1 cellular context compared by ENCODE assay signal in the genomic region with DNA sequence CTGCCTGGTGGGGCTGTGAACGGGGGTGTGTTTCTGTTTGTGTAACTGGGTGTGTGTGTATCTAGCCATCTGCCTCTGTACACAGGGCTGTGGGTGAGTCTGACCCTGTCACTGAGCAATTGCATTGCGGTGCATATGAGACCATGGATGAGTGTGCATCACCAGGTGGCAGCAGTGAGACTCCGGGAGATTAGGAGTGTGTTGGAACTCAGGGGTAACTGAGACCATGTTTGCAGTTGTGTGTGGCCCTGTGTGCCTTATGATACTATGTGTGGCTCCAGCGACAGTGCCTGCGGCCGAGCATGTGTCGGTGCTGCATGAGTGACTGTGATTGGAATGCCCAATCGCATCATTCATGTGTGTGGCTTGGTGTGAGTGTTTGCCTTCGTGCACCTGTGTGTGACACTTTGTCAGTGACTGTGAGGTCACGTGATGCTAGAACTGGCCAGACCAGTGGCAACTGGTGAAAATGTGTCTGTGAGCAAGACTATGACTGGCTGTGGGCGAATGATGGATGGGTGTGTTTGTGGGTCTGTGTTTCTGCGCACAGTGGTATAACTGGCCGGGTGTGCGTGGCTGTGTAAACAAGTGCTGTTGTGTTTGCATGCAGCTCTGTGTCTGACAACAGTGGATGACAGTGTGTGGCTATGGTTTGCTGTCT.
TF ChIP-seq lines count a peak whose summit lies in the region.

No MANE protein-coding gene starts in this region.

TF ChIP-seq in HepG2, 621 proteins besides CTCF, POLR2A, EP300 and RAD21 (continued from another document and continues in another):
- TF ChIP-seq, protein P1, sequence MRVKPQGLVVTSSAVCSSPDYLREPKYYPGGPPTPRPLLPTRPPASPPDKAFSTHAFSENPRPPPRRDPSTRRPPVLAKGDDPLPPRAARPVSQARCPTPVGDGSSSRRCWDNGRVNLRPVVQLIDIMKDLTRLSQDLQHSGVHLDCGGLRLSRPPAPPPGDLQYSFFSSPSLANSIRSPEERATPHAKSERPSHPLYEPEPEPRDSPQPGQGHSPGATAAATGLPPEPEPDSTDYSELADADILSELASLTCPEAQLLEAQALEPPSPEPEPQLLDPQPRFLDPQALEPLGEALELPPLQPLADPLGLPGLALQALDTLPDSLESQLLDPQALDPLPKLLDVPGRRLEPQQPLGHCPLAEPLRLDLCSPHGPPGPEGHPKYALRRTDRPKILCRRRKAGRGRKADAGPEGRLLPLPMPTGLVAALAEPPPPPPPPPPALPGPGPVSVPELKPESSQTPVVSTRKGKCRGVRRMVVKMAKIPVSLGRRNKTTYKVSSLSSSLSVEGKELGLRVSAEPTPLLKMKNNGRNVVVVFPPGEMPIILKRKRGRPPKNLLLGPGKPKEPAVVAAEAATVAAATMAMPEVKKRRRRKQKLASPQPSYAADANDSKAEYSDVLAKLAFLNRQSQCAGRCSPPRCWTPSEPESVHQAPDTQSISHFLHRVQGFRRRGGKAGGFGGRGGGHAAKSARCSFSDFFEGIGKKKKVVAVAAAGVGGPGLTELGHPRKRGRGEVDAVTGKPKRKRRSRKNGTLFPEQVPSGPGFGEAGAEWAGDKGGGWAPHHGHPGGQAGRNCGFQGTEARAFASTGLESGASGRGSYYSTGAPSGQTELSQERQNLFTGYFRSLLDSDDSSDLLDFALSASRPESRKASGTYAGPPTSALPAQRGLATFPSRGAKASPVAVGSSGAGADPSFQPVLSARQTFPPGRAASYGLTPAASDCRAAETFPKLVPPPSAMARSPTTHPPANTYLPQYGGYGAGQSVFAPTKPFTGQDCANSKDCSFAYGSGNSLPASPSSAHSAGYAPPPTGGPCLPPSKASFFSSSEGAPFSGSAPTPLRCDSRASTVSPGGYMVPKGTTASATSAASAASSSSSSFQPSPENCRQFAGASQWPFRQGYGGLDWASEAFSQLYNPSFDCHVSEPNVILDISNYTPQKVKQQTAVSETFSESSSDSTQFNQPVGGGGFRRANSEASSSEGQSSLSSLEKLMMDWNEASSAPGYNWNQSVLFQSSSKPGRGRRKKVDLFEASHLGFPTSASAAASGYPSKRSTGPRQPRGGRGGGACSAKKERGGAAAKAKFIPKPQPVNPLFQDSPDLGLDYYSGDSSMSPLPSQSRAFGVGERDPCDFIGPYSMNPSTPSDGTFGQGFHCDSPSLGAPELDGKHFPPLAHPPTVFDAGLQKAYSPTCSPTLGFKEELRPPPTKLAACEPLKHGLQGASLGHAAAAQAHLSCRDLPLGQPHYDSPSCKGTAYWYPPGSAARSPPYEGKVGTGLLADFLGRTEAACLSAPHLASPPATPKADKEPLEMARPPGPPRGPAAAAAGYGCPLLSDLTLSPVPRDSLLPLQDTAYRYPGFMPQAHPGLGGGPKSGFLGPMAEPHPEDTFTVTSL (CRISPR knock-in tag; IDR thresholded peaks at IDR 0.05; ENCODE audit: borderline replicate concordance) = no peak; the same call in 1 of the 2 replicates
- no peak for TF ChIP-seq JARID2 (CRISPR knock-in tag; IDR thresholded peaks at IDR 0.05; ENCODE audit: insufficient replicate concordance)
- TF ChIP-seq RORA (CRISPR knock-in tag; IDR thresholded peaks at IDR 0.05) = no peak
- no peak for TF ChIP-seq PRPF4 (IDR thresholded peaks at IDR 0.05; ENCODE audit: low read depth, low read length, poor library complexity, severe bottlenecking)
- TF ChIP-seq NFKBIZ (CRISPR knock-in tag; IDR thresholded peaks at IDR 0.05) = peak; percentile 80; the same call in 1 of the 2 replicates
- no peak for TF ChIP-seq NCOA1 (CRISPR knock-in tag; IDR thresholded peaks at IDR 0.05)
- peak; percentile 32 to 46; a peak in 2 of 4 replicates for TF ChIP-seq KLF16 (CRISPR knock-in tag; IDR thresholded peaks at IDR 0.05)
- 0 out of 2 replicates have a peak, but pooled peaks have one; percentile 42 for TF ChIP-seq ZNF598 (CRISPR knock-in tag; IDR thresholded peaks at IDR 0.05; ENCODE audit: borderline replicate concordance)
- peak; percentile 69 for TF ChIP-seq HOXD1 (CRISPR knock-in tag; IDR thresholded peaks at IDR 0.05)
- TF ChIP-seq FOXA3 (CRISPR knock-in tag; IDR thresholded peaks at IDR 0.05) = peak; percentile 85
- no peak for TF ChIP-seq ZNF790 (CRISPR knock-in tag; IDR thresholded peaks at IDR 0.05; ENCODE audit: borderline replicate concordance)
- TF ChIP-seq, protein P2, sequence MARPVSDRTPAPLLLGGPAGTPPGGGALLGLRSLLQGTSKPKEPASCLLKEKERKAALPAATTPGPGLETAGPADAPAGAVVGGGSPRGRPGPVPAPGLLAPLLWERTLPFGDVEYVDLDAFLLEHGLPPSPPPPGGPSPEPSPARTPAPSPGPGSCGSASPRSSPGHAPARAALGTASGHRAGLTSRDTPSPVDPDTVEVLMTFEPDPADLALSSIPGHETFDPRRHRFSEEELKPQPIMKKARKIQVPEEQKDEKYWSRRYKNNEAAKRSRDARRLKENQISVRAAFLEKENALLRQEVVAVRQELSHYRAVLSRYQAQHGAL (CRISPR knock-in tag; IDR thresholded peaks at IDR 0.05; ENCODE audit: not compliant biosample characterization) = no peak
- TF ChIP-seq ZIK1 (CRISPR knock-in tag; IDR thresholded peaks at IDR 0.05; ENCODE audit: borderline replicate concordance, low read depth) = no peak
- TF ChIP-seq HOXA7 (CRISPR knock-in tag; IDR thresholded peaks at IDR 0.05) = no peak
- TF ChIP-seq ZSCAN31 (CRISPR knock-in tag; IDR thresholded peaks at IDR 0.05; ENCODE audit: low read depth) = no peak
- TF ChIP-seq ZNF879 (CRISPR knock-in tag; IDR thresholded peaks at IDR 0.05) = no peak
- no peak for TF ChIP-seq PHF20 (CRISPR knock-in tag; IDR thresholded peaks at IDR 0.05)
- no peak for TF ChIP-seq ZNF850 (CRISPR knock-in tag; conservative IDR thresholded peaks at IDR 0.05)
- TF ChIP-seq FOXK2 (IDR thresholded peaks at IDR 0.05) = peak; percentile 77
- TF ChIP-seq SP5 (CRISPR knock-in tag; IDR thresholded peaks at IDR 0.05; ENCODE audit: borderline replicate concordance, low read depth) = no peak; the same call in 1 of the 2 replicates
- peak; percentile 69 for TF ChIP-seq BHLHE40 (IDR thresholded peaks at IDR 0.05; ENCODE audit: low read length)
- TF ChIP-seq ZNF891 (CRISPR knock-in tag; IDR thresholded peaks at IDR 0.05) = 0 out of 2 replicates have a peak, but pooled peaks have one; percentile 0
- TF ChIP-seq, protein P3, sequence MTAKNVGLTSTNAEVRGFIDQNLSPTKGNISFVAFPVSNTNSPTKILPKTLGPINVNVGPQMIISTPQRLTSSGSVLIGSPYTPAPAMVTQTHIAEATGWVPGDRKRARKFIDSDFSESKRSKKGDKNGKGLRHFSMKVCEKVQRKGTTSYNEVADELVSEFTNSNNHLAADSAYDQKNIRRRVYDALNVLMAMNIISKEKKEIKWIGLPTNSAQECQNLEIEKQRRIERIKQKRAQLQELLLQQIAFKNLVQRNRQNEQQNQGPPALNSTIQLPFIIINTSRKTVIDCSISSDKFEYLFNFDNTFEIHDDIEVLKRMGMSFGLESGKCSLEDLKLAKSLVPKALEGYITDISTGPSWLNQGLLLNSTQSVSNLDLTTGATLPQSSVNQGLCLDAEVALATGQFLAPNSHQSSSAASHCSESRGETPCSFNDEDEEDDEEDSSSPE (CRISPR knock-in tag; IDR thresholded peaks at IDR 0.05) = peak; percentile 39; the same call in 1 of the 2 replicates
- no peak for TF ChIP-seq STAT5B (CRISPR knock-in tag; IDR thresholded peaks at IDR 0.05)
- TF ChIP-seq, protein P4, sequence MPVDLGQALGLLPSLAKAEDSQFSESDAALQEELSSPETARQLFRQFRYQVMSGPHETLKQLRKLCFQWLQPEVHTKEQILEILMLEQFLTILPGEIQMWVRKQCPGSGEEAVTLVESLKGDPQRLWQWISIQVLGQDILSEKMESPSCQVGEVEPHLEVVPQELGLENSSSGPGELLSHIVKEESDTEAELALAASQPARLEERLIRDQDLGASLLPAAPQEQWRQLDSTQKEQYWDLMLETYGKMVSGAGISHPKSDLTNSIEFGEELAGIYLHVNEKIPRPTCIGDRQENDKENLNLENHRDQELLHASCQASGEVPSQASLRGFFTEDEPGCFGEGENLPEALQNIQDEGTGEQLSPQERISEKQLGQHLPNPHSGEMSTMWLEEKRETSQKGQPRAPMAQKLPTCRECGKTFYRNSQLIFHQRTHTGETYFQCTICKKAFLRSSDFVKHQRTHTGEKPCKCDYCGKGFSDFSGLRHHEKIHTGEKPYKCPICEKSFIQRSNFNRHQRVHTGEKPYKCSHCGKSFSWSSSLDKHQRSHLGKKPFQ (CRISPR knock-in tag; IDR thresholded peaks at IDR 0.05; ENCODE audit: insufficient replicate concordance) = no peak
- TF ChIP-seq RBAK (CRISPR knock-in tag; IDR thresholded peaks at IDR 0.05) = no peak
- TF ChIP-seq ZNF530 (CRISPR knock-in tag; IDR thresholded peaks at IDR 0.05; ENCODE audit: low read depth) = no peak
- TF ChIP-seq, protein P5, sequence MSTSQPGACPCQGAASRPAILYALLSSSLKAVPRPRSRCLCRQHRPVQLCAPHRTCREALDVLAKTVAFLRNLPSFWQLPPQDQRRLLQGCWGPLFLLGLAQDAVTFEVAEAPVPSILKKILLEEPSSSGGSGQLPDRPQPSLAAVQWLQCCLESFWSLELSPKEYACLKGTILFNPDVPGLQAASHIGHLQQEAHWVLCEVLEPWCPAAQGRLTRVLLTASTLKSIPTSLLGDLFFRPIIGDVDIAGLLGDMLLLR (CRISPR knock-in tag; IDR thresholded peaks at IDR 0.05) = no peak
- TF ChIP-seq FOXO1 (CRISPR knock-in tag; IDR thresholded peaks at IDR 0.05) = peak; percentile 79
- TF ChIP-seq YEATS2 (CRISPR knock-in tag; IDR thresholded peaks at IDR 0.05; ENCODE audit: borderline replicate concordance) = 0 out of 2 replicates have a peak, but pooled peaks have one; percentile 22
- TF ChIP-seq ZNF768 (CRISPR knock-in tag; IDR thresholded peaks at IDR 0.05) = no peak
- TF ChIP-seq, protein P6, sequence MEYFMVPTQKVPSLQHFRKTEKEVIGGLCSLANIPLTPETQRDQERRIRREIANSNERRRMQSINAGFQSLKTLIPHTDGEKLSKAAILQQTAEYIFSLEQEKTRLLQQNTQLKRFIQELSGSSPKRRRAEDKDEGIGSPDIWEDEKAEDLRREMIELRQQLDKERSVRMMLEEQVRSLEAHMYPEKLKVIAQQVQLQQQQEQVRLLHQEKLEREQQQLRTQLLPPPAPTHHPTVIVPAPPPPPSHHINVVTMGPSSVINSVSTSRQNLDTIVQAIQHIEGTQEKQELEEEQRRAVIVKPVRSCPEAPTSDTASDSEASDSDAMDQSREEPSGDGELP (IDR thresholded peaks at IDR 0.05; ENCODE audit: borderline replicate concordance, low read depth) = peak; percentile 9; the same call in 1 of the 2 replicates
- TF ChIP-seq ZNF776 (CRISPR knock-in tag; IDR thresholded peaks at IDR 0.05) = no peak
- 0 out of 2 replicates have a peak, but pooled peaks have one; percentile 62 for TF ChIP-seq ZNF709 (CRISPR knock-in tag; IDR thresholded peaks at IDR 0.05)
- TF ChIP-seq ARNTL (CRISPR knock-in tag; IDR thresholded peaks at IDR 0.05) = 0 out of 2 replicates have a peak, but pooled peaks have one; percentile 1
- no peak for TF ChIP-seq REL (CRISPR knock-in tag; conservative IDR thresholded peaks at IDR 0.05)
- TF ChIP-seq ZNF883 (CRISPR knock-in tag; IDR thresholded peaks at IDR 0.05; ENCODE audit: not compliant biosample characterization) = no peak
- no peak for TF ChIP-seq PCBP2 (optimal IDR thresholded peaks at IDR 0.05; ENCODE audit: low read depth, low read length, poor library complexity, severe bottlenecking)
- TF ChIP-seq ZKSCAN1 (IDR thresholded peaks at IDR 0.05; ENCODE audit: low read length) = no peak
- no peak for TF ChIP-seq PCBP1 (IDR thresholded peaks at IDR 0.05; ENCODE audit: borderline replicate concordance, low read depth, low read length)
- no peak; the same call in 1 of the 2 replicates for TF ChIP-seq GATAD1 (CRISPR knock-in tag; IDR thresholded peaks at IDR 0.05)
- no peak for TF ChIP-seq ZNF30 (CRISPR knock-in tag; IDR thresholded peaks at IDR 0.05)
- no peak for TF ChIP-seq TEAD2 (CRISPR knock-in tag; IDR thresholded peaks at IDR 0.05)
- no peak for TF ChIP-seq EED (CRISPR knock-in tag; IDR thresholded peaks at IDR 0.05)
- peak; percentile 47; the same call in 1 of the 2 replicates for TF ChIP-seq SALL2 (CRISPR knock-in tag; IDR thresholded peaks at IDR 0.05)
- TF ChIP-seq ZNF724P (CRISPR knock-in tag; IDR thresholded peaks at IDR 0.05; ENCODE audit: borderline replicate concordance) = no peak
- TF ChIP-seq, protein P7, sequence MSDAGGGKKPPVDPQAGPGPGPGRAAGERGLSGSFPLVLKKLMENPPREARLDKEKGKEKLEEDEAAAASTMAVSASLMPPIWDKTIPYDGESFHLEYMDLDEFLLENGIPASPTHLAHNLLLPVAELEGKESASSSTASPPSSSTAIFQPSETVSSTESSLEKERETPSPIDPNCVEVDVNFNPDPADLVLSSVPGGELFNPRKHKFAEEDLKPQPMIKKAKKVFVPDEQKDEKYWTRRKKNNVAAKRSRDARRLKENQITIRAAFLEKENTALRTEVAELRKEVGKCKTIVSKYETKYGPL (CRISPR knock-in tag; IDR thresholded peaks at IDR 0.05) = no peak
- TF ChIP-seq, protein P8, sequence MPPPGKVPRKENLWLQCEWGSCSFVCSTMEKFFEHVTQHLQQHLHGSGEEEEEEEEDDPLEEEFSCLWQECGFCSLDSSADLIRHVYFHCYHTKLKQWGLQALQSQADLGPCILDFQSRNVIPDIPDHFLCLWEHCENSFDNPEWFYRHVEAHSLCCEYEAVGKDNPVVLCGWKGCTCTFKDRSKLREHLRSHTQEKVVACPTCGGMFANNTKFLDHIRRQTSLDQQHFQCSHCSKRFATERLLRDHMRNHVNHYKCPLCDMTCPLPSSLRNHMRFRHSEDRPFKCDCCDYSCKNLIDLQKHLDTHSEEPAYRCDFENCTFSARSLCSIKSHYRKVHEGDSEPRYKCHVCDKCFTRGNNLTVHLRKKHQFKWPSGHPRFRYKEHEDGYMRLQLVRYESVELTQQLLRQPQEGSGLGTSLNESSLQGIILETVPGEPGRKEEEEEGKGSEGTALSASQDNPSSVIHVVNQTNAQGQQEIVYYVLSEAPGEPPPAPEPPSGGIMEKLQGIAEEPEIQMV (CRISPR knock-in tag; IDR thresholded peaks at IDR 0.05; ENCODE audit: low read depth) = 0 out of 2 replicates have a peak, but pooled peaks have one; percentile 24
- no peak for TF ChIP-seq MTA1 (CRISPR knock-in tag; IDR thresholded peaks at IDR 0.05; ENCODE audit: borderline replicate concordance)
- TF ChIP-seq, protein P9, sequence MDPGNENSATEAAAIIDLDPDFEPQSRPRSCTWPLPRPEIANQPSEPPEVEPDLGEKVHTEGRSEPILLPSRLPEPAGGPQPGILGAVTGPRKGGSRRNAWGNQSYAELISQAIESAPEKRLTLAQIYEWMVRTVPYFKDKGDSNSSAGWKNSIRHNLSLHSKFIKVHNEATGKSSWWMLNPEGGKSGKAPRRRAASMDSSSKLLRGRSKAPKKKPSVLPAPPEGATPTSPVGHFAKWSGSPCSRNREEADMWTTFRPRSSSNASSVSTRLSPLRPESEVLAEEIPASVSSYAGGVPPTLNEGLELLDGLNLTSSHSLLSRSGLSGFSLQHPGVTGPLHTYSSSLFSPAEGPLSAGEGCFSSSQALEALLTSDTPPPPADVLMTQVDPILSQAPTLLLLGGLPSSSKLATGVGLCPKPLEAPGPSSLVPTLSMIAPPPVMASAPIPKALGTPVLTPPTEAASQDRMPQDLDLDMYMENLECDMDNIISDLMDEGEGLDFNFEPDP (CRISPR knock-in tag; conservative IDR thresholded peaks at IDR 0.05) = no peak
- TF ChIP-seq ZNF563 (CRISPR knock-in tag; IDR thresholded peaks at IDR 0.05) = 0 out of 2 replicates have a peak, but pooled peaks have one; percentile 27
- no peak for TF ChIP-seq ZNF644 (CRISPR knock-in tag; IDR thresholded peaks at IDR 0.05; ENCODE audit: low read depth)
- no peak; the same call in 1 of the 2 replicates for TF ChIP-seq ZNF543 (CRISPR knock-in tag; IDR thresholded peaks at IDR 0.05)
- TF ChIP-seq FOSL1 (CRISPR knock-in tag; IDR thresholded peaks at IDR 0.05; ENCODE audit: borderline replicate concordance) = no peak
- no peak for TF ChIP-seq ZNF274 (CRISPR knock-in tag; IDR thresholded peaks at IDR 0.05)
- TF ChIP-seq ZNF292 (CRISPR knock-in tag; IDR thresholded peaks at IDR 0.05; ENCODE audit: borderline replicate concordance, low read depth) = peak; percentile 57; the same call in 1 of the 2 replicates
- TF ChIP-seq ZC3H13 (CRISPR knock-in tag; IDR thresholded peaks at IDR 0.05) = no peak
